In genomic region chr17:15496735-15497134, GRCh38 we compare ENCODE assay signal across 21 cellular contexts.
"Had no signal": no experiment of that assay in that cellular context is flagged by ENCODE, and none has a peak within 500 bp of the region (broad histone marks: within the 10 kb centered on the region; RNA-seq: fewer than 3 reads in every experiment).

No MANE protein-coding gene starts in this region.

- H3K27ac ChIP-seq: colonic mucosa, epithelial cell of prostate, hepatocyte, neural progenitor cell, parathyroid adenoma, thoracic aorta, transverse colon, upper lobe of right lung had no signal

- H3K27me3 ChIP-seq: colonic mucosa, heart left ventricle, hepatocyte, neural progenitor cell, sigmoid colon, transverse colon, upper lobe of right lung, uterus had no signal

- H3K4me3 ChIP-seq: colonic mucosa, heart left ventricle, hepatocyte, mucosa of descending colon, neural progenitor cell, sigmoid colon, thoracic aorta, transverse colon, upper lobe of right lung, uterus had no signal

- H3K36me3 ChIP-seq: colonic mucosa, heart left ventricle, neural progenitor cell, sigmoid colon, thoracic aorta, transverse colon, upper lobe of right lung, uterus had no signal

- H3K4me1 ChIP-seq: colonic mucosa, neural progenitor cell, parathyroid adenoma, transverse colon, upper lobe of right lung, uterus had no signal

- H3K9me3 ChIP-seq: colonic mucosa, heart left ventricle, mucosa of descending colon, sigmoid colon, thoracic aorta, transverse colon, upper lobe of right lung, uterus had no signal

- DNase-seq: central memory CD4-positive, alpha-beta T cell; colonic mucosa; effector CD8-positive, alpha-beta T cell; endodermal cell; heart left ventricle; left cardiac atrium; mesenchymal stem cell; mucosa of descending colon; naive thymus-derived CD4-positive, alpha-beta T cell; sigmoid colon; stimulated activated CD4-positive, alpha-beta T cell treated with anti-CD3 and anti-CD28 coated beads, Interleukin-2, amount 100 ng/mL, for 48 hours; stimulated activated naive B cell treated with anti-CD40 and anti-IgM and Interleukin-4, amounts not matched to agents 10 μg/mL and 1 μg/mL and 100 μg/mL, for 72 hours; transverse colon; upper lobe of right lung; uterus had no signal

- ATAC-seq: esophagus mucosa; mucosa of descending colon; naive thymus-derived CD4-positive, alpha-beta T cell; stimulated activated naive B cell treated with anti-CD40 and anti-IgM and Interleukin-4, amounts not matched to agents 10 μg/mL and 1 μg/mL and 100 μg/mL, for 72 hours; upper lobe of right lung had no signal
